In genomic region chr9:136722969-136723356, GRCh38 we compare ENCODE assay signal across 1 cellular context.
TF ChIP-seq lines count a peak whose summit lies in the region.

No MANE protein-coding gene starts in this region.

TF ChIP-seq in HepG2, 621 proteins besides CTCF, POLR2A, EP300 and RAD21:
- TF ChIP-seq ZBTB38 (CRISPR knock-in tag; IDR thresholded peaks at IDR 0.05) (peak; percentile 62), IKZF1 (IDR thresholded peaks at IDR 0.05) (no peak), ZNF780A (CRISPR knock-in tag; IDR thresholded peaks at IDR 0.05) (no peak), ETV5 (CRISPR knock-in tag; IDR thresholded peaks at IDR 0.05; ENCODE audit: borderline replicate concordance) (0 out of 2 replicates have a peak, but pooled peaks have one; percentile 3), POLR2G (IDR thresholded peaks at IDR 0.05; ENCODE audit: low read depth, low read length) (0 out of 2 replicates have a peak, but pooled peaks have one; percentile 26), ZNF136 (CRISPR knock-in tag; IDR thresholded peaks at IDR 0.05; ENCODE audit: low read depth) (no peak), KMT2B (CRISPR knock-in tag; IDR thresholded peaks at IDR 0.05) (no peak), MAF1 (CRISPR knock-in tag; IDR thresholded peaks at IDR 0.05; ENCODE audit: borderline replicate concordance) (no peak)
- TF ChIP-seq, protein P1, sequence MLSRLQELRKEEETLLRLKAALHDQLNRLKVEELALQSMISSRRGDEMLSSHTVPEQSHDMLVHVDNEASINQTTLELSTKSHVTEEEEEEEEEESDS (CRISPR knock-in tag; IDR thresholded peaks at IDR 0.05; ENCODE audit: borderline replicate concordance) = no peak
- TF ChIP-seq, protein P2, sequence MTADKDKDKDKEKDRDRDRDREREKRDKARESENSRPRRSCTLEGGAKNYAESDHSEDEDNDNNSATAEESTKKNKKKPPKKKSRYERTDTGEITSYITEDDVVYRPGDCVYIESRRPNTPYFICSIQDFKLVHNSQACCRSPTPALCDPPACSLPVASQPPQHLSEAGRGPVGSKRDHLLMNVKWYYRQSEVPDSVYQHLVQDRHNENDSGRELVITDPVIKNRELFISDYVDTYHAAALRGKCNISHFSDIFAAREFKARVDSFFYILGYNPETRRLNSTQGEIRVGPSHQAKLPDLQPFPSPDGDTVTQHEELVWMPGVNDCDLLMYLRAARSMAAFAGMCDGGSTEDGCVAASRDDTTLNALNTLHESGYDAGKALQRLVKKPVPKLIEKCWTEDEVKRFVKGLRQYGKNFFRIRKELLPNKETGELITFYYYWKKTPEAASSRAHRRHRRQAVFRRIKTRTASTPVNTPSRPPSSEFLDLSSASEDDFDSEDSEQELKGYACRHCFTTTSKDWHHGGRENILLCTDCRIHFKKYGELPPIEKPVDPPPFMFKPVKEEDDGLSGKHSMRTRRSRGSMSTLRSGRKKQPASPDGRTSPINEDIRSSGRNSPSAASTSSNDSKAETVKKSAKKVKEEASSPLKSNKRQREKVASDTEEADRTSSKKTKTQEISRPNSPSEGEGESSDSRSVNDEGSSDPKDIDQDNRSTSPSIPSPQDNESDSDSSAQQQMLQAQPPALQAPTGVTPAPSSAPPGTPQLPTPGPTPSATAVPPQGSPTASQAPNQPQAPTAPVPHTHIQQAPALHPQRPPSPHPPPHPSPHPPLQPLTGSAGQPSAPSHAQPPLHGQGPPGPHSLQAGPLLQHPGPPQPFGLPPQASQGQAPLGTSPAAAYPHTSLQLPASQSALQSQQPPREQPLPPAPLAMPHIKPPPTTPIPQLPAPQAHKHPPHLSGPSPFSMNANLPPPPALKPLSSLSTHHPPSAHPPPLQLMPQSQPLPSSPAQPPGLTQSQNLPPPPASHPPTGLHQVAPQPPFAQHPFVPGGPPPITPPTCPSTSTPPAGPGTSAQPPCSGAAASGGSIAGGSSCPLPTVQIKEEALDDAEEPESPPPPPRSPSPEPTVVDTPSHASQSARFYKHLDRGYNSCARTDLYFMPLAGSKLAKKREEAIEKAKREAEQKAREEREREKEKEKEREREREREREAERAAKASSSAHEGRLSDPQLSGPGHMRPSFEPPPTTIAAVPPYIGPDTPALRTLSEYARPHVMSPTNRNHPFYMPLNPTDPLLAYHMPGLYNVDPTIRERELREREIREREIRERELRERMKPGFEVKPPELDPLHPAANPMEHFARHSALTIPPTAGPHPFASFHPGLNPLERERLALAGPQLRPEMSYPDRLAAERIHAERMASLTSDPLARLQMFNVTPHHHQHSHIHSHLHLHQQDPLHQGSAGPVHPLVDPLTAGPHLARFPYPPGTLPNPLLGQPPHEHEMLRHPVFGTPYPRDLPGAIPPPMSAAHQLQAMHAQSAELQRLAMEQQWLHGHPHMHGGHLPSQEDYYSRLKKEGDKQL (CRISPR knock-in tag; IDR thresholded peaks at IDR 0.05; ENCODE audit: low read depth) = no peak
- TF ChIP-seq, protein P3, sequence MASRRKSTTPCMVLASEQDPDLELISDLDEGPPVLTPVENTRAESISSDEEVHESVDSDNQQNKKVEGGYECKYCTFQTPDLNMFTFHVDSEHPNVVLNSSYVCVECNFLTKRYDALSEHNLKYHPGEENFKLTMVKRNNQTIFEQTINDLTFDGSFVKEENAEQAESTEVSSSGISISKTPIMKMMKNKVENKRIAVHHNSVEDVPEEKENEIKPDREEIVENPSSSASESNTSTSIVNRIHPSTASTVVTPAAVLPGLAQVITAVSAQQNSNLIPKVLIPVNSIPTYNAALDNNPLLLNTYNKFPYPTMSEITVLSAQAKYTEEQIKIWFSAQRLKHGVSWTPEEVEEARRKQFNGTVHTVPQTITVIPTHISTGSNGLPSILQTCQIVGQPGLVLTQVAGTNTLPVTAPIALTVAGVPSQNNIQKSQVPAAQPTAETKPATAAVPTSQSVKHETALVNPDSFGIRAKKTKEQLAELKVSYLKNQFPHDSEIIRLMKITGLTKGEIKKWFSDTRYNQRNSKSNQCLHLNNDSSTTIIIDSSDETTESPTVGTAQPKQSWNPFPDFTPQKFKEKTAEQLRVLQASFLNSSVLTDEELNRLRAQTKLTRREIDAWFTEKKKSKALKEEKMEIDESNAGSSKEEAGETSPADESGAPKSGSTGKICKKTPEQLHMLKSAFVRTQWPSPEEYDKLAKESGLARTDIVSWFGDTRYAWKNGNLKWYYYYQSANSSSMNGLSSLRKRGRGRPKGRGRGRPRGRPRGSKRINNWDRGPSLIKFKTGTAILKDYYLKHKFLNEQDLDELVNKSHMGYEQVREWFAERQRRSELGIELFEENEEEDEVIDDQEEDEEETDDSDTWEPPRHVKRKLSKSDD (CRISPR knock-in tag; IDR thresholded peaks at IDR 0.05; ENCODE audit: low read depth) = peak; percentile 64; the same call in 1 of the 2 replicates
- TF ChIP-seq, protein P4, sequence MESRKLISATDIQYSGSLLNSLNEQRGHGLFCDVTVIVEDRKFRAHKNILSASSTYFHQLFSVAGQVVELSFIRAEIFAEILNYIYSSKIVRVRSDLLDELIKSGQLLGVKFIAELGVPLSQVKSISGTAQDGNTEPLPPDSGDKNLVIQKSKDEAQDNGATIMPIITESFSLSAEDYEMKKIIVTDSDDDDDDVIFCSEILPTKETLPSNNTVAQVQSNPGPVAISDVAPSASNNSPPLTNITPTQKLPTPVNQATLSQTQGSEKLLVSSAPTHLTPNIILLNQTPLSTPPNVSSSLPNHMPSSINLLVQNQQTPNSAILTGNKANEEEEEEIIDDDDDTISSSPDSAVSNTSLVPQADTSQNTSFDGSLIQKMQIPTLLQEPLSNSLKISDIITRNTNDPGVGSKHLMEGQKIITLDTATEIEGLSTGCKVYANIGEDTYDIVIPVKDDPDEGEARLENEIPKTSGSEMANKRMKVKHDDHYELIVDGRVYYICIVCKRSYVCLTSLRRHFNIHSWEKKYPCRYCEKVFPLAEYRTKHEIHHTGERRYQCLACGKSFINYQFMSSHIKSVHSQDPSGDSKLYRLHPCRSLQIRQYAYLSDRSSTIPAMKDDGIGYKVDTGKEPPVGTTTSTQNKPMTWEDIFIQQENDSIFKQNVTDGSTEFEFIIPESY (CRISPR knock-in tag; IDR thresholded peaks at IDR 0.05) = peak; percentile 88
TF ChIP-seq in HepG2: peak in this region for 5.
